ENCODE assay signal across 18 cellular contexts in genomic region chr5:2263763-2264162, GRCh38.
DNase-seq lines count a peak whose midpoint lies in the region; ATAC-seq and TF ChIP-seq lines count a peak whose summit lies in the region.
"Had no signal": no experiment of that assay in that cellular context is flagged by ENCODE, and none has a peak within 500 bp of the region (broad histone marks: within the 10 kb centered on the region; RNA-seq: fewer than 3 reads in every experiment).

No MANE protein-coding gene starts in this region.

- H3K4me3 Mint-ChIP-seq in endodermal cell = no peak overlapping the region
- H3K4me3 Mint-ChIP-seq in neural crest cell = no peak overlapping the region
- H3K4me3 Mint-ChIP-seq: CD4-positive, alpha-beta memory T cell; GM23338; H9 had no signal

- H3K4me1 ChIP-seq in RWPE2 (ENCODE audit: insufficient read depth, poor library complexity, severe bottlenecking) (no peaks in the 10 kb centered on the region), endodermal cell (ENCODE audit: control insufficient read depth, insufficient read depth, low read length) (no peaks in the 10 kb centered on the region), sigmoid colon (no peaks in the 10 kb centered on the region)

- H3K4me3 ChIP-seq in RWPE2 (ENCODE audit: severe bottlenecking) (no peak overlapping the region), endodermal cell (ENCODE audit: low read length) (no peak overlapping the region), sigmoid colon (no peak overlapping the region)
- H3K4me3 ChIP-seq: GM23338 had no signal

- WGBS in endodermal cell (ENCODE audit: insufficient coverage in 1 of 2, insufficient read length in 1 of 2), 2 experiments = 90 to 94% methylated on average over 12 of the region's 12 CpGs
- 86 to 87% methylated on average over 12 of the region's 12 CpGs for WGBS in sigmoid colon, 2 donors

- intact Hi-C loops in sigmoid colon (cut with DNase I) = no loop called here

- TF ChIP-seq EP300 in sigmoid colon (IDR thresholded peaks at IDR 0.05) = no peak

- TF ChIP-seq POLR2A in sigmoid colon (IDR thresholded peaks at IDR 0.05) = no peak

- H3K27ac Mint-ChIP-seq in endodermal cell (no peak overlapping the region), neural crest cell (ENCODE audit: unreplicated experiment) (peak overlapping the region; percentile 62)
- H3K27ac Mint-ChIP-seq: CD4-positive, alpha-beta memory T cell; GM23338; H9 had no signal

- peaks cover 31% of the 10 kb centered on the region for H3K27me3 ChIP-seq in RWPE2 (ENCODE audit: insufficient read depth, poor library complexity, severe bottlenecking)
- H3K27me3 ChIP-seq in endodermal cell (ENCODE audit: control insufficient read depth, insufficient read depth, low read length, poor library complexity, severe bottlenecking) = no peaks in the 10 kb centered on the region
- no peaks in the 10 kb centered on the region for H3K27me3 ChIP-seq in sigmoid colon

- no peak overlapping the region for H3K9ac ChIP-seq in endodermal cell (ENCODE audit: extremely low read depth, low read length, poor library complexity, severe bottlenecking)

- ATAC-seq in RWPE2 (ENCODE audit: low read depth) (no peak), SK-N-SH treated with all-trans-retinoic acid at 6 μM for 48 hours (no peak), HG02973 (IDR thresholded peaks at IDR 0.05; ENCODE audit: unreplicated experiment) (no peak)
- ATAC-seq: GM23338, HCT116 had no signal

- H3K36me3 ChIP-seq in RWPE2 (ENCODE audit: low read depth) (0 out of 2 replicates have a peak, but pooled peaks cover 2% of the 10 kb centered on the region), endodermal cell (ENCODE audit: control insufficient read depth, insufficient read depth, low read length) (no peaks in the 10 kb centered on the region), sigmoid colon (no peaks in the 10 kb centered on the region)

- H3K27me3 Mint-ChIP-seq in endodermal cell (ENCODE audit: insufficient read depth) = no peaks in the 10 kb centered on the region
- H3K27me3 Mint-ChIP-seq in neural crest cell (ENCODE audit: low read depth) = no peaks in the 10 kb centered on the region

- H3K4me1 Mint-ChIP-seq in endodermal cell = no peaks in the 10 kb centered on the region
- peaks cover 12% of the 10 kb centered on the region for H3K4me1 Mint-ChIP-seq in neural crest cell
- H3K4me1 Mint-ChIP-seq: CD4-positive, alpha-beta memory T cell; GM23338; H9 had no signal

- TF ChIP-seq CTCF in RWPE2 (IDR thresholded peaks at IDR 0.05; ENCODE audit: poor library complexity, severe bottlenecking) = no peak
- no peak for TF ChIP-seq CTCF in endodermal cell (conservative IDR thresholded peaks at IDR 0.05)
- no peak for TF ChIP-seq CTCF in neural crest cell (conservative IDR thresholded peaks at IDR 0.05)
- TF ChIP-seq CTCF in sigmoid colon (IDR thresholded peaks at IDR 0.05) = no peak

- peak; percentile 48 for DNase-seq in RWPE2 (ENCODE audit: low spot score)
- DNase-seq in endodermal cell = peak; percentile 47
- DNase-seq in neural crest cell (ENCODE audit: low read depth, low spot score) = no peak
- peak; percentile 26 for DNase-seq in sigmoid colon
- no peak for DNase-seq in NCI-H1092 treated with DMSO at 0.1 percent for 48 hours (lab: John Stamatoyannopoulos, UW)
- no peak for DNase-seq in HT-29 (ENCODE audit: low spot score)
- DNase-seq: C1 segment of cervical spinal cord; Calu3; CD4-positive, alpha-beta memory T cell; COR-L47; DMS53; DMS79 treated with DMSO at 0.1 percent for 48 hours; GF-D8; H9 had no signal

- H3K9me3 Mint-ChIP-seq in endodermal cell (peaks cover 2% of the 10 kb centered on the region), neural crest cell (peaks cover 2% of the 10 kb centered on the region)
- H3K9me3 Mint-ChIP-seq: GM23338, H9 had no signal

- H3K9me3 ChIP-seq in RWPE2 (ENCODE audit: severe bottlenecking) = no peaks in the 10 kb centered on the region
- no peaks in the 10 kb centered on the region for H3K9me3 ChIP-seq in endodermal cell (ENCODE audit: control insufficient read depth, low read length)
- H3K9me3 ChIP-seq in sigmoid colon = no peaks in the 10 kb centered on the region

- H3K36me3 Mint-ChIP-seq in endodermal cell (ENCODE audit: low read depth) (no peaks in the 10 kb centered on the region), neural crest cell (ENCODE audit: low read depth) (peaks cover 2% of the 10 kb centered on the region)
- H3K36me3 Mint-ChIP-seq: CD4-positive, alpha-beta memory T cell had no signal

- no peak overlapping the region for H3K27ac ChIP-seq in RWPE2 (ENCODE audit: poor library complexity, severe bottlenecking)
- no peak overlapping the region for H3K27ac ChIP-seq in endodermal cell (ENCODE audit: low read depth, low read length)
- no peak overlapping the region for H3K27ac ChIP-seq in sigmoid colon

TF ChIP-seq in SK-N-SH treated with all-trans-retinoic acid at 6 μM for 48 hours, 23 proteins besides CTCF, POLR2A, EP300 and RAD21 (continues in another document):
- TF ChIP-seq ARNTL (CRISPR knock-in tag; IDR thresholded peaks at IDR 0.05; ENCODE audit: borderline replicate concordance, low read depth) = no peak
- no peak for TF ChIP-seq CSDC2 (CRISPR knock-in tag; IDR thresholded peaks at IDR 0.05)
- no peak for TF ChIP-seq ZC3H10 (CRISPR knock-in tag; IDR thresholded peaks at IDR 0.05)
- TF ChIP-seq PPARA (CRISPR knock-in tag; IDR thresholded peaks at IDR 0.05; ENCODE audit: borderline replicate concordance) = no peak
- TF ChIP-seq GLIS3 (CRISPR knock-in tag; IDR thresholded peaks at IDR 0.05) = no peak
- no peak for TF ChIP-seq OSR1 (CRISPR knock-in tag; IDR thresholded peaks at IDR 0.05)
- TF ChIP-seq ZFP30 (CRISPR knock-in tag; IDR thresholded peaks at IDR 0.05) = no peak
- TF ChIP-seq RARB (CRISPR knock-in tag; IDR thresholded peaks at IDR 0.05) = no peak
- TF ChIP-seq POU6F1 (CRISPR knock-in tag; IDR thresholded peaks at IDR 0.05; ENCODE audit: borderline replicate concordance, low read depth) = no peak
- TF ChIP-seq PATZ1 (CRISPR knock-in tag; IDR thresholded peaks at IDR 0.05; ENCODE audit: borderline replicate concordance) = no peak
- no peak for TF ChIP-seq ISL1 (CRISPR knock-in tag; IDR thresholded peaks at IDR 0.05)
- no peak for TF ChIP-seq CSRNP3 (CRISPR knock-in tag; IDR thresholded peaks at IDR 0.05)
- no peak for TF ChIP-seq ESRRG (CRISPR knock-in tag; IDR thresholded peaks at IDR 0.05)
- no peak for TF ChIP-seq ZNF565 (CRISPR knock-in tag; conservative IDR thresholded peaks at IDR 0.05; ENCODE audit: low read depth)
- TF ChIP-seq BACH2 (CRISPR knock-in tag; IDR thresholded peaks at IDR 0.05; ENCODE audit: borderline replicate concordance) = no peak

Comparison
In these comparisons a context has a peak if more than half of its experiments do, and no peak if none do; other contexts are left out.
1. DNase-seq: peak in RWPE2 (single experiment), endodermal cell (single experiment) and sigmoid colon (single experiment); none in neural crest cell (single experiment), NCI-H1092 treated with DMSO at 0.1 percent for 48 hours (single experiment) and HT-29 (single experiment).